ENCODE assay signal across 13 cellular contexts in the genomic region with DNA sequence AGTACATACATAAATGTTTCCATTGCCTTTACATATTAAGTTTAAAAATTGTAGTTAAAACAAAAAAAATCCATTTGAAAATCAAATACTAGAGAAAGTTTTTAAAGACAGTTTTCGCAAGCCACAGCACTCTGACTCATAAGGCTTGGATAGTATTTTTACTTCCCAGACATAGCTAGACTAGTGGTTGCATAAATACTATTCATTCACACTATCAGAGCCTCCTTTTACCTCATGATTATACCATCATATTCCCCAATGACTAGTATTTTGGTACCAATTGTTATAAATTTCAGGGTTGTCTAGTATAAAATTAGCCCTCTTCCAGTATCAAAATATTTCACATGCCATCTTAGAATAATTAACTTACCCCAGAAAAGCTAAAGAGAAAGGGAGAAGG.
DNase-seq lines count a peak whose midpoint lies in the region; ATAC-seq and TF ChIP-seq lines count a peak whose summit lies in the region.
"Had no signal": no experiment of that assay in that cellular context is flagged by ENCODE, and none has a peak within 500 bp of the region (broad histone marks: within the 10 kb centered on the region; RNA-seq: fewer than 3 reads in every experiment).

No MANE protein-coding gene starts in this region.

- no peaks in the 10 kb centered on the region for H4K20me1 ChIP-seq in SK-N-SH (ENCODE audit: insufficient read depth)

- H3K4me1 ChIP-seq in SK-N-SH (ENCODE audit: control insufficient read depth in 1 of 2, insufficient read depth in 2 of 2, low read depth in 1 of 2, low read length in 1 of 2) (no peaks in the 10 kb centered on the region), ascending aorta (peaks cover 7 to 9% of the 10 kb centered on the region in 2 donors), aorta (ENCODE audit: control insufficient read depth in 1 of 2, insufficient read depth in 2 of 2, low read length in 2 of 2) (peaks cover 1 to 3% of the 10 kb centered on the region in 2 donors), mucosa of descending colon (ENCODE audit: low read depth) (no peaks in the 10 kb centered on the region)

- TF ChIP-seq CTCF in SK-N-SH (IDR thresholded peaks at IDR 0.05), result no peak
- no peak for TF ChIP-seq CTCF in ascending aorta (IDR thresholded peaks at IDR 0.05)
- no peak for TF ChIP-seq CTCF in mucosa of descending colon (IDR thresholded peaks at IDR 0.05)

- H2AFZ ChIP-seq in SK-N-SH (ENCODE audit: low read depth), result no peak overlapping the region

- TF ChIP-seq RAD21 in SK-N-SH (IDR thresholded peaks at IDR 0.05; ENCODE audit: low read length), result no peak

- 66% methylated on average over 1 of the region's 1 CpG for WGBS in SK-N-SH (ENCODE audit: low lambda C conversion rate)
- WGBS in aorta, 2 donors, result 2 to 14% methylated on average over 1 of the region's 1 CpG

- no peaks in the 10 kb centered on the region for H3K79me2 ChIP-seq in SK-N-SH (ENCODE audit: insufficient read depth)

- CTCF ChIA-PET in SK-N-SH (lab: Yijun Ruan, JAX), result interaction anchor here (1.0 to 2.5 kb wide), 3 partner anchors 375 to 690 kb away, joined by 3 to 17 read pairs (median 6); no protein-coding TSS in a partner anchor

- no peaks in the 10 kb centered on the region for H3K36me3 ChIP-seq in SK-N-SH (replicated peaks in 1 of 2; ENCODE audit: control insufficient read depth in 1 of 2, insufficient read depth in 2 of 2, low read length in 1 of 2)
- H3K36me3 ChIP-seq in ascending aorta, result no peaks in the 10 kb centered on the region
- H3K36me3 ChIP-seq in aorta (ENCODE audit: control insufficient read depth in 1 of 2, insufficient read depth in 2 of 2, low read length in 1 of 2), result no peaks in the 10 kb centered on the region
- no peaks in the 10 kb centered on the region for H3K36me3 ChIP-seq in mucosa of descending colon (ENCODE audit: low read depth)
- H3K36me3 ChIP-seq: neutrophil had no signal

- H3K4me2 ChIP-seq in SK-N-SH, result no peak overlapping the region

- intact Hi-C loops in ascending aorta (cut with DNase I), result loop anchor here (5.0 to 10.0 kb wide), 3 partner anchors 210 to 400 kb away; a partner anchor contains a TSS
- intact Hi-C loops in aorta (cut with DNase I), result loop anchor here in 1 of 2 donors (10.0 kb wide), 1 partner anchor 100 kb away; no protein-coding TSS in a partner anchor
- intact Hi-C loops in mucosa of descending colon (cut with DNase I, micrococcal nuclease), result no loop called here

- TF ChIP-seq EP300 in SK-N-SH (IDR thresholded peaks at IDR 0.05; ENCODE audit: borderline replicate concordance in 1 of 2, low read depth in 1 of 2, low read length in 1 of 2), result no peak

- H3K9me3 ChIP-seq in SK-N-SH (no peaks in the 10 kb centered on the region; the same call in 1 of the 2 replicates), ascending aorta (no peaks in the 10 kb centered on the region), aorta (ENCODE audit: control insufficient read depth, low read length) (no peaks in the 10 kb centered on the region), mucosa of descending colon (no peaks in the 10 kb centered on the region)
- H3K9me3 ChIP-seq: neutrophil had no signal

- H3K4me3 ChIP-seq in SK-N-SH (ENCODE audit: low read depth in 2 of 2, low read length in 1 of 2) (no peak overlapping the region), ascending aorta (no peak overlapping the region), aorta (ENCODE audit: low read length in 2 of 2) (no peak overlapping the region), mucosa of descending colon (no peak overlapping the region)

- H3K9me2 ChIP-seq in SK-N-SH, result no peaks in the 10 kb centered on the region

- no peak for DNase-seq in SK-N-SH
- DNase-seq in ascending aorta (ENCODE audit: low spot score in 2 of 2), result no peak
- peak; percentile 46 for DNase-seq in foreskin melanocyte
- no peak for DNase-seq in aorta
- no peak for DNase-seq in stimulated activated CD4-positive, alpha-beta T cell treated with anti-CD3 and anti-CD28 coated beads, Interleukin-12 subunit alpha, Interleukin-12 subunit beta, amount 100 ng/mL, for 4 hours
- no peak for DNase-seq in mucosa of descending colon
- DNase-seq: mesendoderm, NCI-H1105, NCI-H2227 treated with DMSO at 0.1 percent for 48 hours had no signal

- H3K9ac ChIP-seq in SK-N-SH, result no peak overlapping the region

- POLR2A ChIA-PET in SK-N-SH (lab: Yijun Ruan, JAX), result no interaction called here

- peaks cover 3% of the 10 kb centered on the region for H3F3A ChIP-seq in SK-N-SH (replicated peaks; ENCODE audit: insufficient read depth)

- no peaks in the 10 kb centered on the region for H3K27me3 ChIP-seq in SK-N-SH (ENCODE audit: insufficient read depth)
- no peaks in the 10 kb centered on the region for H3K27me3 ChIP-seq in ascending aorta
- no peaks in the 10 kb centered on the region for H3K27me3 ChIP-seq in aorta (ENCODE audit: control insufficient read depth in 1 of 2, insufficient read depth in 2 of 2, low read length in 1 of 2)
- H3K27me3 ChIP-seq: neutrophil had no signal

- H3K27ac ChIP-seq in SK-N-SH (ENCODE audit: low read depth in 2 of 2, low read length in 1 of 2) (peak overlapping the region in 1 of 2 experiments; percentile 18; a peak in 1 of 4 replicates), ascending aorta (peak overlapping the region; percentile 44 to 71), aorta (ENCODE audit: low read depth in 1 of 2, low read length in 2 of 2) (no peak overlapping the region)
- H3K27ac ChIP-seq: neutrophil had no signal

- ATAC-seq in SK-N-SH treated with all-trans-retinoic acid at 6 μM for 48 hours (peak; percentile 67; the same call in 2 of the 3 replicates), aorta (ENCODE audit: low FRiP score) (peak; percentile 80), mucosa of descending colon (no peak), HG02885 (IDR thresholded peaks at IDR 0.05; ENCODE audit: poor library complexity, unreplicated experiment) (no peak)
- ATAC-seq: activated CD4-positive, CD25-positive, alpha-beta regulatory T cell treated with anti-CD3 and anti-CD28 coated beads, Interleukin-2, amount 50 U/mL, for 24 hours had no signal

TF ChIP-seq in SK-N-SH treated with all-trans-retinoic acid at 6 μM for 48 hours, 23 proteins besides CTCF, POLR2A, EP300 and RAD21 (continues in another document):
- TF ChIP-seq TCF4 (CRISPR knock-in tag; IDR thresholded peaks at IDR 0.05; ENCODE audit: borderline replicate concordance) (no peak), ZNF70 (CRISPR knock-in tag; IDR thresholded peaks at IDR 0.05) (no peak), ZC3H10 (CRISPR knock-in tag; IDR thresholded peaks at IDR 0.05) (no peak), SNAI2 (CRISPR knock-in tag; IDR thresholded peaks at IDR 0.05) (no peak), PPARA (CRISPR knock-in tag; IDR thresholded peaks at IDR 0.05; ENCODE audit: borderline replicate concordance) (no peak), ESRRG (CRISPR knock-in tag; IDR thresholded peaks at IDR 0.05) (no peak)
- TF ChIP-seq, protein P1, sequence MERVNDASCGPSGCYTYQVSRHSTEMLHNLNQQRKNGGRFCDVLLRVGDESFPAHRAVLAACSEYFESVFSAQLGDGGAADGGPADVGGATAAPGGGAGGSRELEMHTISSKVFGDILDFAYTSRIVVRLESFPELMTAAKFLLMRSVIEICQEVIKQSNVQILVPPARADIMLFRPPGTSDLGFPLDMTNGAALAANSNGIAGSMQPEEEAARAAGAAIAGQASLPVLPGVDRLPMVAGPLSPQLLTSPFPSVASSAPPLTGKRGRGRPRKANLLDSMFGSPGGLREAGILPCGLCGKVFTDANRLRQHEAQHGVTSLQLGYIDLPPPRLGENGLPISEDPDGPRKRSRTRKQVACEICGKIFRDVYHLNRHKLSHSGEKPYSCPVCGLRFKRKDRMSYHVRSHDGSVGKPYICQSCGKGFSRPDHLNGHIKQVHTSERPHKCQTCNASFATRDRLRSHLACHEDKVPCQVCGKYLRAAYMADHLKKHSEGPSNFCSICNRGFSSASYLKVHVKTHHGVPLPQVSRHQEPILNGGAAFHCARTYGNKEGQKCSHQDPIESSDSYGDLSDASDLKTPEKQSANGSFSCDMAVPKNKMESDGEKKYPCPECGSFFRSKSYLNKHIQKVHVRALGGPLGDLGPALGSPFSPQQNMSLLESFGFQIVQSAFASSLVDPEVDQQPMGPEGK (CRISPR knock-in tag; IDR thresholded peaks at IDR 0.05; ENCODE audit: borderline replicate concordance), result no peak

TF ChIP-seq in SK-N-SH, 30 proteins besides CTCF, POLR2A, EP300 and RAD21:
- no peak for TF ChIP-seq ELF1 (IDR thresholded peaks at IDR 0.05)
- TF ChIP-seq GABPA (IDR thresholded peaks at IDR 0.05; ENCODE audit: low read depth), result no peak
- no peak for TF ChIP-seq SMC3 (IDR thresholded peaks at IDR 0.05; ENCODE audit: low read depth, low read length)
- TF ChIP-seq, protein P2, sequence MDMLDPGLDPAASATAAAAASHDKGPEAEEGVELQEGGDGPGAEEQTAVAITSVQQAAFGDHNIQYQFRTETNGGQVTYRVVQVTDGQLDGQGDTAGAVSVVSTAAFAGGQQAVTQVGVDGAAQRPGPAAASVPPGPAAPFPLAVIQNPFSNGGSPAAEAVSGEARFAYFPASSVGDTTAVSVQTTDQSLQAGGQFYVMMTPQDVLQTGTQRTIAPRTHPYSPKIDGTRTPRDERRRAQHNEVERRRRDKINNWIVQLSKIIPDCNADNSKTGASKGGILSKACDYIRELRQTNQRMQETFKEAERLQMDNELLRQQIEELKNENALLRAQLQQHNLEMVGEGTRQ (IDR thresholded peaks at IDR 0.05; ENCODE audit: borderline replicate concordance, low read depth, low read length), result no peak
- TF ChIP-seq MEF2A (IDR thresholded peaks at IDR 0.05; ENCODE audit: borderline replicate concordance, low read depth), result no peak
- no peak for TF ChIP-seq FOXM1 (IDR thresholded peaks at IDR 0.05; ENCODE audit: low read depth)
- TF ChIP-seq, protein P3, sequence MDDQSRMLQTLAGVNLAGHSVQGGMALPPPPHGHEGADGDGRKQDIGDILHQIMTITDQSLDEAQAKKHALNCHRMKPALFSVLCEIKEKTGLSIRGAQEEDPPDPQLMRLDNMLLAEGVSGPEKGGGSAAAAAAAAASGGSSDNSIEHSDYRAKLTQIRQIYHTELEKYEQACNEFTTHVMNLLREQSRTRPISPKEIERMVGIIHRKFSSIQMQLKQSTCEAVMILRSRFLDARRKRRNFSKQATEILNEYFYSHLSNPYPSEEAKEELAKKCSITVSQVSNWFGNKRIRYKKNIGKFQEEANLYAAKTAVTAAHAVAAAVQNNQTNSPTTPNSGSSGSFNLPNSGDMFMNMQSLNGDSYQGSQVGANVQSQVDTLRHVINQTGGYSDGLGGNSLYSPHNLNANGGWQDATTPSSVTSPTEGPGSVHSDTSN (IDR thresholded peaks at IDR 0.05), result no peak

Comparison
In these comparisons a context has a peak if more than half of its experiments do, and no peak if none do; other contexts are left out.
1. ATAC-seq: peak in SK-N-SH treated with all-trans-retinoic acid at 6 μM for 48 hours (single experiment) and aorta (single experiment); none in mucosa of descending colon (single experiment) and HG02885 (single experiment).
2. H3K27ac ChIP-seq: peak in ascending aorta (2 of 2); none in aorta (0 of 2).